8 cellular contexts compared by ENCODE assay signal in genomic region chr13:53250272-53250875, GRCh38.
DNase-seq lines count a peak whose midpoint lies in the region; ATAC-seq and TF ChIP-seq lines count a peak whose summit lies in the region.

No MANE protein-coding gene starts in this region.

- H3K79me2 ChIP-seq in PC-3 (ENCODE audit: low read length): no peaks in the 10 kb centered on the region

- BruUV-seq in PC-3 (replicated peaks; lab: Mats Ljungman, UMichigan): no TSS peak

- no peak overlapping the region for H3K9ac ChIP-seq in PC-3 (ENCODE audit: low read length)

- H4K20me1 ChIP-seq in PC-3 (ENCODE audit: low read length): no peaks in the 10 kb centered on the region

- no peak overlapping the region for H3K4me3 ChIP-seq in HEK293 (ENCODE audit: low read depth, low read length)
- no peak overlapping the region for H3K4me3 ChIP-seq in PC-3 (ENCODE audit: low read length)

- intact Hi-C loops in PC-3 (cut with micrococcal nuclease): loop anchor here (1.0 kb wide), 1 partner anchor 532 kb away; no protein-coding TSS in a partner anchor

- H3F3A ChIP-seq in PC-3 (ENCODE audit: low read length, unreplicated experiment): no peaks in the 10 kb centered on the region

- H3K4me2 ChIP-seq in PC-3 (ENCODE audit: low read length): no peak overlapping the region

- POLR2A ChIA-PET in HEK293 (lab: Yijun Ruan, JAX) (no interaction called here), PC-3 (lab: Charles Lee; ENCODE audit: unreplicated experiment) (no interaction called here)

- no peaks in the 10 kb centered on the region for H3K9me3 ChIP-seq in HEK293 (ENCODE audit: control insufficient read depth, insufficient read depth, low read depth, low read length)
- no peaks in the 10 kb centered on the region for H3K9me3 ChIP-seq in PC-3 (ENCODE audit: low read length)

- TF ChIP-seq CTCF in 22Rv1 (IDR thresholded peaks at IDR 0.05): peak; percentile 90
- TF ChIP-seq CTCF in HEK293 (tag by site-specific recombination; IDR thresholded peaks at IDR 0.05): no peak
- peak; percentile 83 for TF ChIP-seq CTCF in PC-3 (conservative IDR thresholded peaks at IDR 0.05; ENCODE audit: low read depth, low read length)

- no peaks in the 10 kb centered on the region for H3K27me3 ChIP-seq in PC-3 (ENCODE audit: low read length)

- H2AFZ ChIP-seq in PC-3 (ENCODE audit: low read length): no peak overlapping the region

- H3K36me3 ChIP-seq in HEK293 (ENCODE audit: control insufficient read depth in 2 of 2, insufficient read depth in 1 of 2, low read length in 2 of 2) (no peaks in the 10 kb centered on the region), PC-3 (ENCODE audit: low read depth, low read length) (no peaks in the 10 kb centered on the region; the same call in 1 of the 2 replicates)

- H3K9me2 ChIP-seq in PC-3 (replicated peaks; ENCODE audit: low read length): no peaks in the 10 kb centered on the region

- H3K27ac ChIP-seq in 22Rv1 (no peak overlapping the region), HEK293 (ENCODE audit: extremely low read depth, low read depth, low read length) (no peak overlapping the region), PC-3 (ENCODE audit: low read length) (no peak overlapping the region)

- CTCF ChIA-PET in HEK293 (lab: Yijun Ruan, JAX) (interaction anchor here (0.6 to 2.9 kb wide), 30 partner anchors 9 to 1995 kb away, joined by 3 to 19 read pairs (median 3); no protein-coding TSS in a partner anchor), PC-3 (lab: Charles Lee) (interaction anchor here (0.6 to 1.5 kb wide), 4 partner anchors 529 to 1755 kb away, joined by 3 to 19 read pairs (median 3); no protein-coding TSS in a partner anchor)

- ATAC-seq in PC-3: peak; percentile 67

- no peaks in the 10 kb centered on the region for H3K4me1 ChIP-seq in HEK293 (ENCODE audit: control insufficient read depth, insufficient read depth, low read length)
- no peaks in the 10 kb centered on the region for H3K4me1 ChIP-seq in PC-3 (ENCODE audit: insufficient read depth, low read length)

- DNase-seq in GM03348 (ENCODE audit: low spot score) (peak; percentile 78), LoVo (ENCODE audit: low spot score) (peak; percentile 81), PC-3 (peak; percentile 79), dedifferentiated amniotic fluid mesenchymal stem cell (ENCODE audit: extremely low spot score) (peak; percentile 75), lung microvascular endothelial cell (ENCODE audit: low read depth in 2 of 2) (peak; percentile 74 to 82), GM19238 (ENCODE audit: insufficient read length, low spot score) (no peak)

TF ChIP-seq in HEK293, 187 proteins besides CTCF, POLR2A, EP300 and RAD21:
- TF ChIP-seq ZNF660 (tag by site-specific recombination; IDR thresholded peaks at IDR 0.05) (0 out of 2 replicates have a peak, but pooled peaks have one; percentile 13), ZNF654 (tag by site-specific recombination; IDR thresholded peaks at IDR 0.05; ENCODE audit: low read depth) (peak; percentile 96), ZNF777 (tag by site-specific recombination; IDR thresholded peaks at IDR 0.05; ENCODE audit: borderline replicate concordance) (no peak), ZNF211 (tag by site-specific recombination; IDR thresholded peaks at IDR 0.05; ENCODE audit: low read depth) (no peak)
